Comparison of ENCODE assay signal across 14 cellular contexts in genomic region chr3:45795509-45795881, GRCh38. TPM values are rescaled to one million over a fixed set of nuclear protein-coding genes. Genes with fewer than 3 reads are reported as not detected.
A peak's percentile ranks its signal among the peaks of the same experiment; 100 is the strongest.
DNase-seq lines count a peak whose midpoint lies in the region; ATAC-seq, FAIRE-seq and TF ChIP-seq lines count a peak whose summit lies in the region.
"Had no signal": no experiment of that assay in that cellular context is flagged by ENCODE, and none has a peak within 500 bp of the region (broad histone marks: within the 10 kb centered on the region; RNA-seq: fewer than 3 reads in every experiment).

No MANE protein-coding gene starts in this region.

- no peak for TF ChIP-seq POLR2A in esophagus squamous epithelium (IDR thresholded peaks at IDR 0.05)

- WGBS in esophagus squamous epithelium, 2 donors = 50 to 55% methylated on average over 14 of the region's 14 CpGs

- no peaks in the 10 kb centered on the region for H3K36me3 ChIP-seq in CD8-positive, alpha-beta memory T cell (ENCODE audit: insufficient read depth, low read length)
- H3K36me3 ChIP-seq in esophagus squamous epithelium = no peaks in the 10 kb centered on the region
- H3K36me3 ChIP-seq in neural progenitor cell = no peaks in the 10 kb centered on the region
- no peaks in the 10 kb centered on the region for H3K36me3 ChIP-seq in MM.1S (replicated peaks; ENCODE audit: insufficient read depth, low read length)

- H3K4me3 Mint-ChIP-seq in CD8-positive, alpha-beta memory T cell = peak overlapping the region; percentile 41 to 86 (median 75)
- H3K4me3 Mint-ChIP-seq in T-cell (peak overlapping the region; percentile 50 to 75 (median 73)), neural progenitor cell (peak overlapping the region; percentile 75)

- H3K27ac Mint-ChIP-seq in CD8-positive, alpha-beta memory T cell = peak overlapping the region in 2 of 8 donors; percentile 31 to 38
- H3K27ac Mint-ChIP-seq in T-cell (no peak overlapping the region), neural progenitor cell (no peak overlapping the region)

- CTCF ChIA-PET in CD8-positive, alpha-beta memory T cell (lab: Charles Lee) = no interaction called here
- CTCF ChIA-PET in T-cell (lab: Charles Lee) = no interaction called here

- peak overlapping the region; percentile 36 for H3K4me3 ChIP-seq in CD8-positive, alpha-beta memory T cell (ENCODE audit: low read length)
- H3K4me3 ChIP-seq in esophagus squamous epithelium = peak overlapping the region in 3 of 4 donors; percentile 41 to 65 (median 52)
- H3K4me3 ChIP-seq in neural progenitor cell = peak overlapping the region; percentile 53
- no peak overlapping the region for H3K4me3 ChIP-seq in MM.1S (ENCODE audit: low read length)

- DNase-seq in CD8-positive, alpha-beta memory T cell = no peak
- peak in 2 of 34 experiments; percentile 4 for DNase-seq in T-cell
- DNase-seq in esophagus squamous epithelium (lab: John Stamatoyannopoulos, UW) = no peak
- DNase-seq in neural progenitor cell (ENCODE audit: low spot score) = peak; percentile 49
- no peak for DNase-seq in left lobe of liver (ENCODE audit: low spot score)
- no peak for DNase-seq in RCC 7860 (ENCODE audit: low spot score)
- no peak for DNase-seq in MM.1S
- DNase-seq: NCI-H2171 treated with DMSO at 0.1 percent for 48 hours; Right ventricle myocardium superior; stimulated activated CD4-positive, alpha-beta T cell treated with anti-CD3 and anti-CD28 coated beads, Interleukin-1b, Interleukin-23, amount 100 ng/mL, for 48 hours had no signal

- H3K27ac ChIP-seq in CD8-positive, alpha-beta memory T cell (ENCODE audit: low read depth, low read length) = no peak overlapping the region
- no peak overlapping the region for H3K27ac ChIP-seq in esophagus squamous epithelium
- H3K27ac ChIP-seq in neural progenitor cell = no peak overlapping the region
- H3K27ac ChIP-seq in MM.1S (ENCODE audit: low read length) = no peak overlapping the region

- peaks cover 10% of the 10 kb centered on the region for H4K20me1 ChIP-seq in neural progenitor cell (ENCODE audit: low read depth)
- H4K20me1 ChIP-seq in MM.1S (ENCODE audit: insufficient read depth, low read length) = no peaks in the 10 kb centered on the region

- peaks cover 7 to 16% (median 12%) of the 10 kb centered on the region in 3 donors for H3K4me1 Mint-ChIP-seq in CD8-positive, alpha-beta memory T cell
- H3K4me1 Mint-ChIP-seq in T-cell (peaks cover 13 to 19% (median 17%) of the 10 kb centered on the region in 3 donors), neural progenitor cell (peaks cover 7% of the 10 kb centered on the region)

- H3K27me3 Mint-ChIP-seq in CD8-positive, alpha-beta memory T cell = peaks cover 18 to 59% of the 10 kb centered on the region in 2 donors
- peaks cover 41 to 66% of the 10 kb centered on the region in 2 donors for H3K27me3 Mint-ChIP-seq in T-cell
- H3K27me3 Mint-ChIP-seq in neural progenitor cell (ENCODE audit: insufficient read depth, low read depth) = peaks cover 54% of the 10 kb centered on the region

- H3K4me1 ChIP-seq in CD8-positive, alpha-beta memory T cell (ENCODE audit: insufficient read depth, low read length) = peaks cover 11% of the 10 kb centered on the region
- H3K4me1 ChIP-seq in esophagus squamous epithelium (peaks cover 5 to 15% (median 12%) of the 10 kb centered on the region in 3 donors), neural progenitor cell (peaks cover 6% of the 10 kb centered on the region), MM.1S (ENCODE audit: low read length) (no peaks in the 10 kb centered on the region)

- ATAC-seq in T-cell (replicated peaks in 1 of 4) (peak in 1 of 4 experiments; percentile 47), left lobe of liver (no peak), HG02623 (IDR thresholded peaks at IDR 0.05; ENCODE audit: unreplicated experiment) (no peak)

- peaks cover 0 to 4% (median under 1%) of the 10 kb centered on the region in 3 donors for H3K36me3 Mint-ChIP-seq in CD8-positive, alpha-beta memory T cell
- no peaks in the 10 kb centered on the region for H3K36me3 Mint-ChIP-seq in T-cell
- no peaks in the 10 kb centered on the region for H3K36me3 Mint-ChIP-seq in neural progenitor cell

- no peak overlapping the region for H2AFZ ChIP-seq in neural progenitor cell (replicated peaks)
- H2AFZ ChIP-seq in MM.1S (ENCODE audit: low read length) = no peak overlapping the region

- no peaks in the 10 kb centered on the region for H3K79me2 ChIP-seq in neural progenitor cell (ENCODE audit: low read depth)
- H3K79me2 ChIP-seq in MM.1S (ENCODE audit: low read length) = no peaks in the 10 kb centered on the region

- no peak for TF ChIP-seq CTCF in esophagus squamous epithelium (IDR thresholded peaks at IDR 0.05)
- no peak for TF ChIP-seq CTCF in neural progenitor cell (IDR thresholded peaks at IDR 0.05)
- no peak for TF ChIP-seq CTCF in MM.1S (IDR thresholded peaks at IDR 0.05; ENCODE audit: low read length)

- H3K27me3 ChIP-seq in CD8-positive, alpha-beta memory T cell (ENCODE audit: insufficient read depth, low read length, poor library complexity, severe bottlenecking) = peaks cover 47% of the 10 kb centered on the region
- H3K27me3 ChIP-seq in esophagus squamous epithelium (peaks cover 5 to 79% (median 12%) of the 10 kb centered on the region in 4 donors), neural progenitor cell (peaks cover 71% of the 10 kb centered on the region), MM.1S (replicated peaks; ENCODE audit: insufficient read depth, low read length) (0 out of 2 replicates have a peak, but pooled peaks cover 9% of the 10 kb centered on the region)

- H3K4me2 ChIP-seq in neural progenitor cell (peak overlapping the region; percentile 88), MM.1S (ENCODE audit: low read depth, low read length) (no peak overlapping the region)

- H3K9ac ChIP-seq in neural progenitor cell = no peak overlapping the region
- no peak overlapping the region for H3K9ac ChIP-seq in MM.1S (ENCODE audit: low read length)

- H3K9me2 ChIP-seq in MM.1S (replicated peaks; ENCODE audit: insufficient read depth, low read length) = no peaks in the 10 kb centered on the region

- no peak for FAIRE-seq in RCC 7860 (lab: Jason Lieb, UNC)

- intact Hi-C loops in esophagus squamous epithelium (cut with DNase I) = no loop called here

- peaks cover 0 to 5% (median under 1%) of the 10 kb centered on the region in 5 donors for H3K9me3 Mint-ChIP-seq in CD8-positive, alpha-beta memory T cell
- H3K9me3 Mint-ChIP-seq in T-cell (peaks cover 0 to 4% (median 0%) of the 10 kb centered on the region in 3 donors), neural progenitor cell (peaks cover 3% of the 10 kb centered on the region)

- H3K9me3 ChIP-seq in CD8-positive, alpha-beta memory T cell (ENCODE audit: low read length) = no peaks in the 10 kb centered on the region
- no peaks in the 10 kb centered on the region for H3K9me3 ChIP-seq in esophagus squamous epithelium
- no peaks in the 10 kb centered on the region for H3K9me3 ChIP-seq in neural progenitor cell (ENCODE audit: low read depth)
- H3K9me3 ChIP-seq in MM.1S (replicated peaks; ENCODE audit: insufficient read depth, low read length) = no peaks in the 10 kb centered on the region

- H3F3A ChIP-seq in neural progenitor cell (ENCODE audit: low read depth) (peaks cover 6% of the 10 kb centered on the region), MM.1S (ENCODE audit: insufficient read depth, low read length) (no peaks in the 10 kb centered on the region)

- POLR2A ChIA-PET in CD8-positive, alpha-beta memory T cell (lab: Charles Lee) = no interaction called here
- POLR2A ChIA-PET in T-cell (lab: Charles Lee) = no interaction called here

RNA-seq across cellular contexts. Expression of gene SLC6A20, which starts 0.8 kb away (rescaled TPM):
- not detected for total RNA-seq in CD8-positive, alpha-beta memory T cell
- not detected for polyA plus RNA-seq in CD8-positive, alpha-beta memory T cell
- total RNA-seq in T-cell (under 1 TPM in 4 of 5 donors, not detected in 1; 0.12 to 0.44 (median 0.24) TPM), esophagus squamous epithelium (under 1 TPM in 3 of 4 donors, not detected in 1; 0.04 to 0.32 (median 0.19) TPM), neural progenitor cell (ENCODE audit: low replicate concordance) (not detected in 2 replicates), left lobe of liver (0.08 TPM)
- total RNA-seq: dermis microvascular lymphatic vessel endothelial cell, HT1080, lung microvascular endothelial cell, Right ventricle myocardium superior had no signal

RNA-seq across cellular contexts. Expression of gene LZTFL1, which starts 46.4 kb away (rescaled TPM):
- total RNA-seq in CD8-positive, alpha-beta memory T cell = 10 to 100 TPM in 1 of 2 experiments, 1 to 10 TPM in 1; 9.0 to 11.4 TPM
- polyA plus RNA-seq in CD8-positive, alpha-beta memory T cell = 8.9 TPM
- total RNA-seq in T-cell = 10 to 100 TPM in 3 of 5 donors, 1 to 10 TPM in 2; 8.5 to 12.0 (median 11.1) TPM
- total RNA-seq in esophagus squamous epithelium = 10 to 100 TPM in 2 of 4 donors, 1 to 10 TPM in 2; 6.4 to 14.3 (median 12.0) TPM
- total RNA-seq in neural progenitor cell (ENCODE audit: low replicate concordance) = 19.0 and 22.5 TPM in 2 replicates
- total RNA-seq in left lobe of liver = 7.7 TPM
